Comparison of ENCODE assay signal across 20 cellular contexts in genomic region chr14:103735815-103736545, GRCh38. TPM values are rescaled to one million over a fixed set of nuclear protein-coding genes. Genes with fewer than 3 reads are reported as not detected.
DNase-seq lines count a peak whose midpoint lies in the region; ATAC-seq and TF ChIP-seq lines count a peak whose summit lies in the region.
"Had no signal": no experiment of that assay in that cellular context is flagged by ENCODE, and none has a peak within 500 bp of the region (broad histone marks: within the 10 kb centered on the region; RNA-seq: fewer than 3 reads in every experiment).

No MANE protein-coding gene starts in this region.

- peaks cover 61% of the 10 kb centered on the region for H3K36me3 Mint-ChIP-seq in CD8-positive, alpha-beta T cell

- TF ChIP-seq POLR2A in stomach (IDR thresholded peaks at IDR 0.05) = no peak

- no peaks in the 10 kb centered on the region for H3K9me3 ChIP-seq in WERI-Rb-1 (ENCODE audit: severe bottlenecking)
- no peaks in the 10 kb centered on the region for H3K9me3 ChIP-seq in iPS-15b (ENCODE audit: control insufficient read depth, insufficient read depth, low read length)
- H3K9me3 ChIP-seq in stomach = no peaks in the 10 kb centered on the region
- H3K9me3 ChIP-seq in CD8-positive, alpha-beta T cell (ENCODE audit: low read length) = no peaks in the 10 kb centered on the region
- H3K9me3 ChIP-seq: body of pancreas, neutrophil had no signal

- H3K27me3 ChIP-seq in H7 (ENCODE audit: control insufficient read depth, insufficient read depth, low read length) (no peaks in the 10 kb centered on the region), WERI-Rb-1 (ENCODE audit: insufficient read depth, low read depth, severe bottlenecking) (no peaks in the 10 kb centered on the region), iPS-15b (ENCODE audit: control insufficient read depth, insufficient read depth, low read length) (no peaks in the 10 kb centered on the region), stomach (no peaks in the 10 kb centered on the region)
- no peaks in the 10 kb centered on the region for H3K27me3 ChIP-seq in CD8-positive, alpha-beta T cell (ENCODE audit: insufficient read depth, low read length)
- H3K27me3 ChIP-seq: body of pancreas, neutrophil had no signal

- no peak for TF ChIP-seq CTCF in WERI-Rb-1 (IDR thresholded peaks at IDR 0.05; ENCODE audit: low read depth, low read length)
- TF ChIP-seq CTCF in stomach (IDR thresholded peaks at IDR 0.05) = no peak
- TF ChIP-seq CTCF in CD8-positive, alpha-beta T cell (IDR thresholded peaks at IDR 0.05) = no peak

- peak overlapping the region; percentile 11 for H3K27ac ChIP-seq in WERI-Rb-1
- H3K27ac ChIP-seq in stomach = peak overlapping the region in 4 of 5 donors; percentile 76 to 87 (median 80)
- H3K27ac ChIP-seq in CD8-positive, alpha-beta T cell (ENCODE audit: low read depth, low read length) = no peak overlapping the region
- H3K27ac ChIP-seq: neutrophil had no signal

- H3K4me1 Mint-ChIP-seq in CD8-positive, alpha-beta T cell (ENCODE audit: low read depth) = no peaks in the 10 kb centered on the region
- H3K4me1 Mint-ChIP-seq: activated B cell treated with CpG ODN at 0.5 μM for 24 hours had no signal

- H3K9me3 Mint-ChIP-seq in CD8-positive, alpha-beta T cell = no peaks in the 10 kb centered on the region
- H3K9me3 Mint-ChIP-seq: activated B cell treated with CpG ODN at 0.5 μM for 24 hours; activated naive CD4-positive, alpha-beta T cell treated with anti-CD3 and anti-CD28 coated beads for 36 hours; effector memory CD8-positive, alpha-beta T cell had no signal

- H3K4me3 ChIP-seq in H7 (ENCODE audit: insufficient read depth, low read depth, low read length) = no peak overlapping the region
- H3K4me3 ChIP-seq in WERI-Rb-1 (ENCODE audit: low read depth, low read length) = no peak overlapping the region
- no peak overlapping the region for H3K4me3 ChIP-seq in iPS-15b (ENCODE audit: low read depth, low read length)
- H3K4me3 ChIP-seq in stomach = no peak overlapping the region
- no peak overlapping the region for H3K4me3 ChIP-seq in CD8-positive, alpha-beta T cell (ENCODE audit: low read depth, low read length)
- H3K4me3 ChIP-seq: body of pancreas had no signal

- CTCF ChIA-PET in CD8-positive, alpha-beta T cell (lab: Charles Lee) = interaction anchor here (1.6 kb wide), 1 partner anchor 9 kb away, joined by 4 read pairs; no protein-coding TSS in a partner anchor

- POLR2A ChIA-PET in CD8-positive, alpha-beta T cell (lab: Charles Lee) = interaction anchor here (1.1 kb wide), 1 partner anchor 13 kb away, joined by 3 read pairs; no protein-coding TSS in a partner anchor

- peaks cover 5% of the 10 kb centered on the region for H3K36me3 ChIP-seq in H7 (replicated peaks; ENCODE audit: control insufficient read depth, insufficient read depth, low read length)
- peaks cover 34% of the 10 kb centered on the region for H3K36me3 ChIP-seq in WERI-Rb-1
- peaks cover 30% of the 10 kb centered on the region for H3K36me3 ChIP-seq in iPS-15b (ENCODE audit: control insufficient read depth, insufficient read depth, low read length)
- peaks cover 60 to 99% (median 95%) of the 10 kb centered on the region in 4 donors for H3K36me3 ChIP-seq in stomach
- H3K36me3 ChIP-seq in CD8-positive, alpha-beta T cell (ENCODE audit: insufficient read depth, low read length) = peaks cover 9% of the 10 kb centered on the region

- intact Hi-C loops in stomach (cut with DNase I; ENCODE audit: low total_unique reads) = no loop called here
- intact Hi-C loops in CD8-positive, alpha-beta T cell (cut with DNase I, micrococcal nuclease) = no loop called here

- no peak for TF ChIP-seq EP300 in stomach (IDR thresholded peaks at IDR 0.05)

- peak overlapping the region; percentile 47 for H3K9ac ChIP-seq in iPS-15b (ENCODE audit: low read depth, low read length)

- no peak overlapping the region for H3K27ac Mint-ChIP-seq in CD8-positive, alpha-beta T cell
- H3K27ac Mint-ChIP-seq: activated B cell treated with CpG ODN at 0.5 μM for 24 hours; activated naive CD4-positive, alpha-beta T cell treated with anti-CD3 and anti-CD28 coated beads for 36 hours had no signal

- H3K4me1 ChIP-seq in iPS-15b (ENCODE audit: control insufficient read depth, insufficient read depth, low read length) (no peaks in the 10 kb centered on the region), stomach (peaks cover 15 to 79% (median 46%) of the 10 kb centered on the region in 4 donors)
- no peaks in the 10 kb centered on the region for H3K4me1 ChIP-seq in CD8-positive, alpha-beta T cell (ENCODE audit: insufficient read depth, low read length)

- H3K27me3 Mint-ChIP-seq in CD8-positive, alpha-beta T cell (ENCODE audit: low read depth) = no peaks in the 10 kb centered on the region
- H3K27me3 Mint-ChIP-seq: activated B cell treated with CpG ODN at 0.5 μM for 24 hours; effector memory CD8-positive, alpha-beta T cell had no signal

- no peak overlapping the region for H3K4me3 Mint-ChIP-seq in CD8-positive, alpha-beta T cell
- H3K4me3 Mint-ChIP-seq: activated B cell treated with CpG ODN at 0.5 μM for 24 hours; activated naive CD4-positive, alpha-beta T cell treated with anti-CD3 and anti-CD28 coated beads for 36 hours; effector memory CD8-positive, alpha-beta T cell had no signal

- DNase-seq in H7 (peak; percentile 51), WERI-Rb-1 (peak; percentile 67), stomach (no peak), NCI-H226 (no peak)
- no peak for DNase-seq in CD8-positive, alpha-beta T cell
- DNase-seq: activated B cell treated with CpG ODN at 0.5 μM for 24 hours; activated naive CD4-positive, alpha-beta T cell treated with anti-CD3 and anti-CD28 coated beads for 36 hours; effector memory CD8-positive, alpha-beta T cell; foreskin melanocyte; GOT3; IMR-90; NCI-H2081; NCI-H748 treated with DMSO at 0.1 percent for 48 hours; stimulated activated CD4-positive, alpha-beta T cell treated with anti-CD3 and anti-CD28 coated beads, Interleukin-4, amount 100 ng/mL, for 24 hours; T-helper 1 cell had no signal

- no peak for ATAC-seq in HG02678 (IDR thresholded peaks at IDR 0.05; ENCODE audit: unreplicated experiment)
- no peak for ATAC-seq in HG03139 (IDR thresholded peaks at IDR 0.05; ENCODE audit: unreplicated experiment)
- ATAC-seq in CD8-positive, alpha-beta T cell = no peak
- ATAC-seq: body of pancreas; effector memory CD8-positive, alpha-beta T cell had no signal

- WGBS in stomach, 5 donors = 82 to 86% (median 84%) methylated on average over 16 to 22 of the region's 22 CpGs

RNA-seq across cellular contexts. Expression of gene ZFYVE21, which starts 20.4 kb away (rescaled TPM):
- 52.8 and 60.9 TPM in 2 replicates for total RNA-seq in H7 (2014; rRNA removed; shearing (Covaris generic))
- total RNA-seq in stomach = 100 to 1,000 TPM in 2 of 5 donors, 10 to 100 TPM in 3; 28.0 to 150 (median 64.8) TPM
- 10 to 100 TPM; 51.9 to 95.5 (median 81.0) TPM for polyA plus RNA-seq in stomach
- total RNA-seq in CD8-positive, alpha-beta T cell = 1 to 10 TPM; 2.5 to 3.7 TPM

RNA-seq across cellular contexts. Expression of gene XRCC3, which starts 20.7 kb away (rescaled TPM):
- 69.5 and 75.1 TPM in 2 replicates for total RNA-seq in H7 (2014; rRNA removed; shearing (Covaris generic))
- 10 to 100 TPM in 2 of 5 donors, 1 to 10 TPM in 3; 2.6 to 70.1 (median 7.0) TPM for total RNA-seq in stomach
- 1 to 10 TPM; 3.5 to 6.2 (median 3.8) TPM for polyA plus RNA-seq in stomach
- 1 to 10 TPM; 5.5 to 6.6 TPM for total RNA-seq in CD8-positive, alpha-beta T cell

Comparison
In these comparisons a context has a peak if more than half of its experiments do, and no peak if none do; other contexts are left out.
1. DNase-seq: peak in H7 (single experiment) and WERI-Rb-1 (single experiment); none in stomach (single experiment), CD8-positive, alpha-beta T cell (0 of 7) and NCI-H226 (single experiment).
2. RNA of gene ZFYVE21, which starts 20.4 kb away (total RNA-seq): 28.0 to 150 TPM in stomach and 52.8 to 60.9 TPM in H7; 2.5 to 3.7 TPM in CD8-positive, alpha-beta T cell; every median in the first group is over 4 times any median in the second.